Comparison of ENCODE assay signal across 20 cellular contexts in the genomic region with DNA sequence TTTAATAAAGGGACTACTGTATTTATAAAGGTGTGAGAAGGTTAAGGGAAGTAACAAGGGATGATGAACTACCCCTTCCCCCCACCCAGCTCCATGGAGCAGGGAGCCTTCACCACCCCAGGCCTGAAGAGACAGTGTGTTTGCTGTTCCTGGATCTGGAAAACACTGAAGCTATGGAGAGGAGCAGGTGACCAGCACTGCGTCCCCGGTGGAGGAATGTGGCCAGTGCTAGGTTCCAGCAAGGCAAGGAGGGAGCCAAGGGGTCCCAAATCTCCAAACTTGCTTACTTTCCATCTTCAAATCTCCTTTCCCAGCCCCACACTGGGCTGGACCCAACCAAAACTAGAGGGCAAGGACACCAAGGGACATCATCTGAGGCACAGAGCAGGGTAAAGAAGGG. TPM values are rescaled to one million over a fixed set of nuclear protein-coding genes. Genes with fewer than 3 reads are reported as not detected.
DNase-seq lines count a peak whose midpoint lies in the region; ATAC-seq and TF ChIP-seq lines count a peak whose summit lies in the region.
"Had no signal": no experiment of that assay in that cellular context is flagged by ENCODE, and none has a peak within 500 bp of the region (broad histone marks: within the 10 kb centered on the region; RNA-seq: fewer than 3 reads in every experiment).

No MANE protein-coding gene starts in this region.

- DNase-seq in WTC11 (ENCODE audit: low spot score): peak; percentile 16
- peak; percentile 21 for DNase-seq in mesendoderm
- no peak for DNase-seq in esophagus muscularis mucosa (ENCODE audit: extremely low spot score)
- no peak for DNase-seq in amygdala (lab: John Stamatoyannopoulos, UW)
- no peak for DNase-seq in NCI-H2081 (lab: John Stamatoyannopoulos, UW)
- DNase-seq in natural killer cell treated with Interleukin-12 subunit alpha and Interleukin-12 subunit beta and Interleukin-15 and Interleukin-18, amount 100 ng/mL, for 72 hours (ENCODE audit: low spot score): no peak
- DNase-seq: ACHN; CD4-positive, alpha-beta T cell; COR-L47; DMS79; KG1; NCI-H1436 treated with DMSO at 0.1 percent for 48 hours; NCI-H1930; NCI-H524 treated with DMSO at 0.1 percent for 48 hours; NCI-H82; Peyer's patch had no signal

- no peak overlapping the region for H2AK5ac ChIP-seq in mesendoderm (ENCODE audit: low read length)

- no peak overlapping the region for H4K5ac ChIP-seq in mesendoderm (ENCODE audit: low read length)

- no peak overlapping the region for H2BK15ac ChIP-seq in mesendoderm (replicated peaks; ENCODE audit: low read depth)

- H3K4ac ChIP-seq in mesendoderm (ENCODE audit: low read depth, low read length): no peak overlapping the region

- no peaks in the 10 kb centered on the region for H3K79me1 ChIP-seq in mesendoderm (ENCODE audit: low read length)

- H3K79me2 ChIP-seq in mesendoderm (ENCODE audit: control insufficient read depth, insufficient read depth, low read length): no peaks in the 10 kb centered on the region

- POLR2A ChIA-PET in HEK293 (lab: Yijun Ruan, JAX): no interaction called here
- POLR2A ChIA-PET in WTC11 (lab: Charles Lee): no interaction called here

- WGBS in mesendoderm (ENCODE audit: extremely low coverage, insufficient coverage, low lambda C conversion rate): no CpG with 5 or more reads among the region's 2 CpGs
- WGBS in esophagus muscularis mucosa: 88% methylated on average over 2 of the region's 2 CpGs

- no peak overlapping the region for H3K18ac ChIP-seq in mesendoderm (ENCODE audit: low read length)

- H3K9ac ChIP-seq in mesendoderm (ENCODE audit: low read length): no peak overlapping the region
- H3K9ac ChIP-seq: BLaER1 had no signal

- no peak overlapping the region for H3K4me2 ChIP-seq in mesendoderm (ENCODE audit: low read length)

- H3K4me3 ChIP-seq in HEK293 (ENCODE audit: low read depth, low read length) (no peak overlapping the region), mesendoderm (ENCODE audit: low read length) (no peak overlapping the region), esophagus muscularis mucosa (no peak overlapping the region)
- H3K4me3 ChIP-seq: BLaER1, Peyer's patch, SJSA1 had no signal

- no peaks in the 10 kb centered on the region for H3K27me3 Mint-ChIP-seq in WTC11 (ENCODE audit: low read depth)
- H3K27me3 Mint-ChIP-seq in natural killer cell treated with Interleukin-12 subunit alpha and Interleukin-12 subunit beta and Interleukin-15 and Interleukin-18, amount 100 ng/mL, for 72 hours: peaks cover 19 to 30% of the 10 kb centered on the region in 2 donors

- no peak overlapping the region for H3K4me3 Mint-ChIP-seq in WTC11
- no peak overlapping the region for H3K4me3 Mint-ChIP-seq in natural killer cell treated with Interleukin-12 subunit alpha and Interleukin-12 subunit beta and Interleukin-15 and Interleukin-18, amount 100 ng/mL, for 72 hours
- H3K4me3 Mint-ChIP-seq: CD4-positive, alpha-beta T cell had no signal

- no peaks in the 10 kb centered on the region for H3K9me3 ChIP-seq in HEK293 (ENCODE audit: control insufficient read depth, insufficient read depth, low read depth, low read length)
- H3K9me3 ChIP-seq in esophagus muscularis mucosa: peaks cover 0 to 11% (median 4%) of the 10 kb centered on the region in 4 donors
- H3K9me3 ChIP-seq: Peyer's patch, SJSA1 had no signal

- peaks cover 15% of the 10 kb centered on the region for H3K9me3 Mint-ChIP-seq in WTC11
- H3K9me3 Mint-ChIP-seq in natural killer cell treated with Interleukin-12 subunit alpha and Interleukin-12 subunit beta and Interleukin-15 and Interleukin-18, amount 100 ng/mL, for 72 hours: no peaks in the 10 kb centered on the region
- H3K9me3 Mint-ChIP-seq: CD4-positive, alpha-beta T cell had no signal

- intact Hi-C loops in esophagus muscularis mucosa (cut with DNase I): no loop called here

- H3K4me1 ChIP-seq in HEK293 (ENCODE audit: control insufficient read depth, insufficient read depth, low read length) (peaks cover 3% of the 10 kb centered on the region; the same call in 1 of the 2 replicates), mesendoderm (ENCODE audit: control insufficient read depth, low read depth, low read length) (no peaks in the 10 kb centered on the region), esophagus muscularis mucosa (peaks cover 0 to 3% (median 1%) of the 10 kb centered on the region in 4 donors)
- H3K4me1 ChIP-seq: Peyer's patch, SJSA1 had no signal

- H3K27ac Mint-ChIP-seq in WTC11: no peak overlapping the region
- H3K27ac Mint-ChIP-seq in natural killer cell treated with Interleukin-12 subunit alpha and Interleukin-12 subunit beta and Interleukin-15 and Interleukin-18, amount 100 ng/mL, for 72 hours: no peak overlapping the region
- H3K27ac Mint-ChIP-seq: CD4-positive, alpha-beta T cell had no signal

- no peak for TF ChIP-seq POLR2A in esophagus muscularis mucosa (IDR thresholded peaks at IDR 0.05; ENCODE audit: low read depth)

- peak; percentile 64 for ATAC-seq in WTC11
- no peak for ATAC-seq in natural killer cell treated with Interleukin-12 subunit alpha and Interleukin-12 subunit beta and Interleukin-15 and Interleukin-18, amount 100 ng/mL, for 72 hours

- TF ChIP-seq CTCF in HEK293 (tag by site-specific recombination; IDR thresholded peaks at IDR 0.05) (no peak), WTC11 (IDR thresholded peaks at IDR 0.05) (no peak), esophagus muscularis mucosa (IDR thresholded peaks at IDR 0.05) (no peak)

- CTCF ChIA-PET in HEK293 (lab: Yijun Ruan, JAX) (interaction anchor here (0.5 kb wide), 1 partner anchor 211 kb away, joined by 4 read pairs; no protein-coding TSS in a partner anchor), WTC11 (lab: Charles Lee) (interaction anchor here (1.1 to 1.3 kb wide), 3 partner anchors 13 to 183 kb away, joined by 3 to 8 read pairs (median 3); no protein-coding TSS in a partner anchor)

- H3K56ac ChIP-seq in mesendoderm (ENCODE audit: low read length): no peak overlapping the region

- no peak overlapping the region for H3K23ac ChIP-seq in mesendoderm (ENCODE audit: low read length)

- TF ChIP-seq EP300 in esophagus muscularis mucosa (IDR thresholded peaks at IDR 0.05): no peak

- H3K27me3 ChIP-seq in mesendoderm (ENCODE audit: insufficient read depth, low read length, poor library complexity): no peaks in the 10 kb centered on the region
- peaks cover 0 to 4% (median 0%) of the 10 kb centered on the region in 4 donors for H3K27me3 ChIP-seq in esophagus muscularis mucosa
- H3K27me3 ChIP-seq: BLaER1, Peyer's patch, SJSA1 had no signal

- H3K4me1 Mint-ChIP-seq in WTC11: peaks cover 15% of the 10 kb centered on the region
- peaks cover 8% of the 10 kb centered on the region in 2 donors for H3K4me1 Mint-ChIP-seq in natural killer cell treated with Interleukin-12 subunit alpha and Interleukin-12 subunit beta and Interleukin-15 and Interleukin-18, amount 100 ng/mL, for 72 hours (ENCODE audit: low read depth in 2 of 2)

- H3K36me3 ChIP-seq in HEK293 (ENCODE audit: control insufficient read depth in 2 of 2, insufficient read depth in 1 of 2, low read length in 2 of 2) (no peaks in the 10 kb centered on the region), mesendoderm (ENCODE audit: control insufficient read depth, insufficient read depth, low read length) (no peaks in the 10 kb centered on the region), esophagus muscularis mucosa (no peaks in the 10 kb centered on the region)
- H3K36me3 ChIP-seq: BLaER1, Peyer's patch, SJSA1 had no signal

- no peak overlapping the region for H2BK5ac ChIP-seq in mesendoderm (ENCODE audit: low read length)

- H4K8ac ChIP-seq in mesendoderm (ENCODE audit: low read depth, low read length): no peak overlapping the region

- no peak overlapping the region for H3K27ac ChIP-seq in HEK293 (ENCODE audit: extremely low read depth, low read depth, low read length)
- no peak overlapping the region for H3K27ac ChIP-seq in mesendoderm (ENCODE audit: low read depth, low read length)
- no peak overlapping the region for H3K27ac ChIP-seq in esophagus muscularis mucosa (replicated peaks in 1 of 4)
- H3K27ac ChIP-seq: BLaER1, Peyer's patch, SJSA1 had no signal

- H3K36me3 Mint-ChIP-seq in WTC11: no peaks in the 10 kb centered on the region; the same call in 1 of the 2 replicates
- peaks cover 6% of the 10 kb centered on the region for H3K36me3 Mint-ChIP-seq in natural killer cell treated with Interleukin-12 subunit alpha and Interleukin-12 subunit beta and Interleukin-15 and Interleukin-18, amount 100 ng/mL, for 72 hours

- H2BK120ac ChIP-seq in mesendoderm (ENCODE audit: low read depth, low read length): no peak overlapping the region

TF ChIP-seq in HEK293, 187 proteins besides CTCF, POLR2A, EP300 and RAD21:
- TF ChIP-seq KLF16 (tag by site-specific recombination; IDR thresholded peaks at IDR 0.05) (no peak), ZNF571 (tag by site-specific recombination; IDR thresholded peaks at IDR 0.05) (no peak), ZFP41 (tag by site-specific recombination; IDR thresholded peaks at IDR 0.05; ENCODE audit: borderline replicate concordance) (no peak), ZNF341 (tag by site-specific recombination; IDR thresholded peaks at IDR 0.05; ENCODE audit: low read depth) (peak; percentile 51)

TF ChIP-seq in WTC11, 78 proteins besides CTCF, POLR2A, EP300 and RAD21 (continues in another document):
- TF ChIP-seq JAZF1 (CRISPR knock-in tag; IDR thresholded peaks at IDR 0.05) (no peak), TCF7 (CRISPR knock-in tag; IDR thresholded peaks at IDR 0.05; ENCODE audit: low read depth) (no peak), FOXJ3 (CRISPR knock-in tag; IDR thresholded peaks at IDR 0.05; ENCODE audit: borderline replicate concordance) (no peak), SOX15 (CRISPR knock-in tag; IDR thresholded peaks at IDR 0.05) (no peak), GRHL2 (CRISPR knock-in tag; IDR thresholded peaks at IDR 0.05; ENCODE audit: insufficient replicate concordance, severe bottlenecking) (no peak)
- TF ChIP-seq, protein P1, sequence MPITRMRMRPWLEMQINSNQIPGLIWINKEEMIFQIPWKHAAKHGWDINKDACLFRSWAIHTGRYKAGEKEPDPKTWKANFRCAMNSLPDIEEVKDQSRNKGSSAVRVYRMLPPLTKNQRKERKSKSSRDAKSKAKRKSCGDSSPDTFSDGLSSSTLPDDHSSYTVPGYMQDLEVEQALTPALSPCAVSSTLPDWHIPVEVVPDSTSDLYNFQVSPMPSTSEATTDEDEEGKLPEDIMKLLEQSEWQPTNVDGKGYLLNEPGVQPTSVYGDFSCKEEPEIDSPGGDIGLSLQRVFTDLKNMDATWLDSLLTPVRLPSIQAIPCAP (CRISPR knock-in tag; IDR thresholded peaks at IDR 0.05): no peak

RNA-seq across cellular contexts. Expression of gene LY75, which starts 22.1 kb away (rescaled TPM):
- total RNA-seq in WTC11 (2021) (1.9 to 3.3 TPM (median 2.6 TPM) in 3 replicates), esophagus muscularis mucosa (1 to 10 TPM in 3 of 4 donors, under 1 TPM in 1; 0.97 to 2.5 (median 1.3) TPM)
- polyA plus RNA-seq in mesendoderm (2013, experiment 1 of 2): 3.5 TPM
- 3.0 TPM for polyA plus RNA-seq in mesendoderm (2013, experiment 2 of 2)
- total RNA-seq in natural killer cell treated with Interleukin-12 subunit alpha and Interleukin-12 subunit beta and Interleukin-15 and Interleukin-18, amount 100 ng/mL, for 72 hours: 10 to 100 TPM; 18.2 to 19.1 TPM
- total RNA-seq: OCI-LY7, SJSA1 had no signal

Comparison
In these comparisons a context has a peak if more than half of its experiments do, and no peak if none do; other contexts are left out.
1. DNase-seq: peak in WTC11 (single experiment) and mesendoderm (single experiment); none in esophagus muscularis mucosa (single experiment), amygdala (0 of 56), NCI-H2081 (0 of 2) and natural killer cell treated with Interleukin-12 subunit alpha and Interleukin-12 subunit beta and Interleukin-15 and Interleukin-18, amount 100 ng/mL, for 72 hours (single experiment).